Comparison of ENCODE assay signal across 21 cellular contexts in the genomic region with DNA sequence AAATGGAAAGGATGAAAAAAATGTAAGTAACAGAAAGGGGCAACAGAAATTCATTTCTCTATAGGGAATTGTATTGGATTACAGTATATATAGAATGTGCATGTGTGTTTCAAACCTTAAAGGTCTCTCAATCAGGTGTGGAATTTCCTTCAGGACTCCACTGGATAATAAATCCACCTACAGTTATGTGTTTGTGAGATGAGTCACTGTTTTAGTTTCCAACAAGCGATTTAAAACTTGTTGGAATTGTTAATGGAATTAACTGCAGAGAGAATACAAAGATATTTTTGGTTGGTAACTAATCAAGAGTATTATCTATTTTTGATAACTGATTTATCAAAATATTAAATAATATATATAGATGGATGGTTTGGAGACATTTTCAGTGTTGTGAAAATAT.
"Had no signal": no experiment of that assay in that cellular context is flagged by ENCODE, and none has a peak within 500 bp of the region (broad histone marks: within the 10 kb centered on the region; RNA-seq: fewer than 3 reads in every experiment).

No MANE protein-coding gene starts in this region.

- H3K9me3 ChIP-seq: breast epithelium, left lung, ovary, prostate gland, transverse colon had no signal

- H3K36me3 ChIP-seq: ovary, prostate gland had no signal

- H3K27ac ChIP-seq: breast epithelium, coronary artery, left lung, ovary, prostate gland, transverse colon had no signal

- FAIRE-seq: urothelium cell line had no signal

- DNase-seq: activated CD4-positive, alpha-beta T cell treated with anti-CD3 and anti-CD28 coated beads for 1 hour; activated CD4-positive, alpha-beta T cell treated with anti-CD3 and anti-CD28 coated beads, Interleukin-2, amount 50 U/mL, for 1 hour; activated gamma-delta T cell treated with Interleukin-2 at 50 U/mL for 16 hours; activated T-cell treated with anti-CD3 and anti-CD28 coated beads, Interleukin-2, amount 50 U/mL, for 1 hour; aorta; foreskin fibroblast; left lung; midbrain; ovary; right cardiac atrium; stimulated activated CD4-positive, alpha-beta T cell treated with anti-CD3 and anti-CD28 coated beads, Interleukin-12 subunit alpha, Interleukin-12 subunit beta, amount 100 ng/mL, for 4 hours; stimulated activated CD4-positive, alpha-beta T cell treated with anti-CD3 and anti-CD28 coated beads, Interleukin-1b, Interleukin-23, amount 100 ng/mL, for 48 hours; T-helper 1 cell; transverse colon had no signal

- H3K4me1 ChIP-seq: breast epithelium, left lung, prostate gland had no signal

- H3K27me3 ChIP-seq: breast epithelium, left lung, ovary, transverse colon had no signal

- ATAC-seq: left lung; natural killer cell treated with Interleukin-12 subunit alpha and Interleukin-12 subunit beta and Interleukin-15 and Interleukin-18, amount 100 ng/mL, for 72 hours; right cardiac atrium; stimulated activated memory B cell treated with anti-CD40 and anti-IgM and Interleukin-4, amounts not matched to agents 10 μg/mL and 1 μg/mL and 100 μg/mL, for 72 hours had no signal

- H3K4me3 ChIP-seq: breast epithelium, coronary artery, left lung, lung, ovary, prostate gland, transverse colon had no signal
